26 cellular contexts compared by ENCODE assay signal in the genomic region with DNA sequence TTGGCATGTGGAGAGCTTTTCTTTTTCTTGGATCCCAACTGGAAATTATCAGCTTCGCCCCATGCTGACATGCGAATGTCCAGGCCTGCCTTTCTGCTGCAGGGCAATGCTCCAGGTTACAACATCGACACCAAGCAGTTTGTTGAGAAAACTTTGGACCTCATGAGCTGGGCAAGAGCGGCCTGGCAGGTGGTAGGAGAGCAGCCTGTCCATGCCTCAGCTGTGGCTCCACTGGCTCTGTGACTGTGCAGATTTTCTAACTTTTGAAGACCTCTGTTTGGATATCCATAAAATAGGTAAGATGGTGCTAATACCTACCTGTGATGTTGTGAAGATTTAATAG. TPM values are rescaled to one million over a fixed set of nuclear protein-coding genes. Genes with fewer than 3 reads are reported as not detected.
DNase-seq lines count a peak whose midpoint lies in the region; ATAC-seq, FAIRE-seq and TF ChIP-seq lines count a peak whose summit lies in the region.
"Had no signal": no experiment of that assay in that cellular context is flagged by ENCODE, and none has a peak within 500 bp of the region (broad histone marks: within the 10 kb centered on the region; RNA-seq: fewer than 3 reads in every experiment).

No MANE protein-coding gene starts in this region.

- H3K4me3 Mint-ChIP-seq in nephron progenitor cell = no peak overlapping the region
- H3K4me3 Mint-ChIP-seq: B cell, CD14-positive monocyte, IgD-negative memory B cell had no signal

- H3K9me3 ChIP-seq in HEK293 (ENCODE audit: control insufficient read depth, insufficient read depth, low read depth, low read length) (no peaks in the 10 kb centered on the region), mesodermal cell (ENCODE audit: control insufficient read depth, low read length) (no peaks in the 10 kb centered on the region), pancreas (no peaks in the 10 kb centered on the region), tibial artery (no peaks in the 10 kb centered on the region)
- H3K9me3 ChIP-seq: A549 had no signal

- intact Hi-C loops in pancreas (cut with DNase I) (no loop called here), tibial artery (cut with DNase I; ENCODE audit: low total_unique reads) (no loop called here)

- H3K27me3 Mint-ChIP-seq in nephron progenitor cell (ENCODE audit: low read depth, poor library complexity) = peaks cover 6% of the 10 kb centered on the region

- POLR2A ChIA-PET in HEK293 (lab: Yijun Ruan, JAX) = interaction anchor here (0.7 kb wide), 1 partner anchor 216 kb away, joined by 8 read pairs; no protein-coding TSS in a partner anchor

- H3K9me3 Mint-ChIP-seq in nephron progenitor cell = peaks cover 7% of the 10 kb centered on the region

- no peak overlapping the region for H3K4me3 ChIP-seq in HEK293 (ENCODE audit: low read depth, low read length)
- no peak overlapping the region for H3K4me3 ChIP-seq in mesodermal cell (ENCODE audit: extremely low read depth, insufficient read depth, low read length, poor library complexity, severe bottlenecking)
- H3K4me3 ChIP-seq in pancreas = no peak overlapping the region
- H3K4me3 ChIP-seq in tibial artery = no peak overlapping the region
- H3K4me3 ChIP-seq: A549 had no signal

- ATAC-seq in left lobe of liver (peak; percentile 81), pancreas (no peak)
- ATAC-seq: A549 had no signal

- H3K36me3 Mint-ChIP-seq in nephron progenitor cell (ENCODE audit: low read depth) = no peaks in the 10 kb centered on the region
- H3K36me3 Mint-ChIP-seq: IgD-negative memory B cell had no signal

- H3K27ac ChIP-seq in HEK293 (ENCODE audit: extremely low read depth, low read depth, low read length) (no peak overlapping the region), mesodermal cell (ENCODE audit: low read depth, low read length, severe bottlenecking) (peak overlapping the region; percentile 73), pancreas (no peak overlapping the region), tibial artery (no peak overlapping the region)
- H3K27ac ChIP-seq: A549 had no signal

- DNase-seq in brain pericyte (ENCODE audit: low read depth, low spot score) (peak; percentile 41), left lobe of liver (ENCODE audit: low spot score) (peak; percentile 93), nephron progenitor cell (no peak), iPS-NIHi11 (ENCODE audit: low spot score) (no peak), pancreas (no peak), tibial artery (no peak)
- DNase-seq: DMS53, GDM1, GOT3, HCEC 1CT, MV-4-11, NCI-H1105 treated with DMSO at 0.1 percent for 48 hours, NCI-H2029 treated with DMSO at 0.1 percent for 48 hours, NCI-H226, NCI-H524, NCI-H774, OCI-M1, SHP77 had no signal

- H3K36me3 ChIP-seq in HEK293 (ENCODE audit: control insufficient read depth in 2 of 2, insufficient read depth in 1 of 2, low read length in 2 of 2) = no peaks in the 10 kb centered on the region
- H3K36me3 ChIP-seq in mesodermal cell (ENCODE audit: control insufficient read depth, insufficient read depth, low read length) = no peaks in the 10 kb centered on the region
- H3K36me3 ChIP-seq in pancreas = no peaks in the 10 kb centered on the region
- H3K36me3 ChIP-seq in tibial artery = no peaks in the 10 kb centered on the region

- peaks cover 7% of the 10 kb centered on the region; the same call in 1 of the 2 replicates for H3K4me1 ChIP-seq in HEK293 (ENCODE audit: control insufficient read depth, insufficient read depth, low read length)
- peaks cover 15% of the 10 kb centered on the region for H3K4me1 ChIP-seq in mesodermal cell (ENCODE audit: control insufficient read depth, insufficient read depth, low read length, poor library complexity, severe bottlenecking)
- H3K4me1 ChIP-seq in pancreas = no peaks in the 10 kb centered on the region
- H3K4me1 ChIP-seq in tibial artery = peaks cover 0 to 39% (median 11%) of the 10 kb centered on the region in 4 donors

- FAIRE-seq in pancreas (lab: Jason Lieb, UNC) = no peak
- FAIRE-seq: A549, D721Med, GM18507 had no signal

- H3K27me3 ChIP-seq in pancreas (no peaks in the 10 kb centered on the region), tibial artery (no peaks in the 10 kb centered on the region)

- no peak overlapping the region for H3K27ac Mint-ChIP-seq in nephron progenitor cell
- H3K27ac Mint-ChIP-seq: B cell had no signal

- TF ChIP-seq CTCF in HEK293 (tag by site-specific recombination; IDR thresholded peaks at IDR 0.05) = no peak
- no peak for TF ChIP-seq CTCF in nephron progenitor cell (IDR thresholded peaks at IDR 0.05)
- no peak for TF ChIP-seq CTCF in pancreas (IDR thresholded peaks at IDR 0.05)
- no peak for TF ChIP-seq CTCF in tibial artery (IDR thresholded peaks at IDR 0.05)

- peaks cover 18% of the 10 kb centered on the region for H3K4me1 Mint-ChIP-seq in nephron progenitor cell
- H3K4me1 Mint-ChIP-seq: B cell had no signal

- 89 to 100% methylated on average over 3 to 4 of the region's 4 CpGs for WGBS in mesodermal cell (ENCODE audit: insufficient coverage in 2 of 2), 2 experiments
- 87 to 92% methylated on average over 4 of the region's 4 CpGs for WGBS in pancreas, 2 donors

- CTCF ChIA-PET in HEK293 (lab: Yijun Ruan, JAX) = interaction anchor here (1.1 kb wide), 1 partner anchor 14 kb away, joined by 3 read pairs; no protein-coding TSS in a partner anchor

TF ChIP-seq in HEK293, 187 proteins besides CTCF, POLR2A, EP300 and RAD21:
- TF ChIP-seq ZNF23 (tag by site-specific recombination; IDR thresholded peaks at IDR 0.05; ENCODE audit: borderline replicate concordance) = no peak
- peak; percentile 78 for TF ChIP-seq ZIC2 (tag by site-specific recombination; IDR thresholded peaks at IDR 0.05)

RNA-seq across cellular contexts. Expression of gene MTARC1, which starts 41.5 kb away (rescaled TPM):
- total RNA-seq in left lobe of liver (77.4 TPM), pancreas (10 to 100 TPM in 1 of 6 donors, 1 to 10 TPM in 5; 2.5 to 10.8 (median 7.4) TPM)
- polyA plus RNA-seq in mesodermal cell (2013, experiment 1 of 2) = 5.2 TPM
- 6.5 TPM for polyA plus RNA-seq in mesodermal cell (2013, experiment 2 of 2)
- polyA plus RNA-seq in pancreas = 1 to 10 TPM; 6.0 to 7.1 TPM

RNA-seq across cellular contexts. Expression of gene HLX, which starts 51.1 kb away (rescaled TPM):
- total RNA-seq in left lobe of liver (11.0 TPM), pancreas (1 to 10 TPM in 4 of 6 donors, under 1 TPM in 2; 0.74 to 3.8 (median 1.9) TPM)
- polyA plus RNA-seq in mesodermal cell (2013, experiment 1 of 2) = 9.6 TPM
- 13.6 TPM for polyA plus RNA-seq in mesodermal cell (2013, experiment 2 of 2)
- polyA plus RNA-seq in pancreas = 1 to 10 TPM; 3.0 to 5.9 TPM

Comparison
In these comparisons a context has a peak if more than half of its experiments do, and no peak if none do; other contexts are left out.
1. DNase-seq: peak in brain pericyte (single experiment) and left lobe of liver (single experiment); none in nephron progenitor cell (single experiment), iPS-NIHi11 (single experiment), pancreas (0 of 6) and tibial artery (0 of 2).